Comparison of ENCODE assay signal across 36 cellular contexts in genomic region chr10:100248820-100249219, GRCh38.
"Had no signal": no experiment of that assay in that cellular context is flagged by ENCODE, and none has a peak within 500 bp of the region (broad histone marks: within the 10 kb centered on the region; RNA-seq: fewer than 3 reads in every experiment).

No MANE protein-coding gene starts in this region.

- H3K9me3 Mint-ChIP-seq: activated B cell treated with CpG ODN at 0.5 μM for 24 hours; activated CD8-positive, alpha-beta T cell treated with anti-CD3 and anti-CD28 coated beads for 36 hours; activated naive CD4-positive, alpha-beta T cell treated with anti-CD3 and anti-CD28 coated beads for 36 hours; activated naive CD4-positive, alpha-beta T cell treated with anti-CD3 and anti-CD28 coated beads, Interleukin-2, amount 50 U/mL, for 24 hours; activated naive CD8-positive, alpha-beta T cell treated with anti-CD3 and anti-CD28 coated beads for 36 hours; activated naive CD8-positive, alpha-beta T cell treated with anti-CD3 and anti-CD28 coated beads, Interleukin-2, amount 50 U/mL, for 24 hours; activated T-helper 1 cell treated with anti-CD3 and anti-CD28 coated beads, Interleukin-12 subunit alpha, Interleukin-12 subunit beta, Interleukin-2, Interleukin-4 antibody, amounts not matched to agents 30 ng/mL and 10 ng/mL and 1 ng/mL, durations not matched to agents 14 hours and 24 hours and 36 hours; activated T-helper 2 cell treated with anti-CD3 and anti-CD28 coated beads, Interferon-gamma antibody, Interleukin-2, Interleukin-4, amounts not matched to agents 10 μg/mL and 5 μg/mL and 100 μg/mL, durations not matched to agents 14 hours and 24 hours and 36 hours; central memory CD8-positive, alpha-beta T cell; effector memory CD8-positive, alpha-beta T cell; T-cell; T-helper 1 cell treated with Interleukin-12 subunit alpha and Interleukin-12 subunit beta and Interleukin-4 antibody, amounts not matched to agents 30 μg/mL and 1 μg/mL, for 36 hours; T-helper 2 cell treated with Interferon-gamma antibody and Interleukin-4, amounts not matched to agents 5 μg/mL and 100 μg/mL, for 36 hours had no signal

- H3K4me1 ChIP-seq: adrenal gland, body of pancreas, foreskin keratinocyte, gastrocnemius medialis had no signal

- ATAC-seq: activated CD4-positive, CD25-positive, alpha-beta regulatory T cell treated with anti-CD3 and anti-CD28 coated beads, Interleukin-2, amount 50 U/mL, for 24 hours; activated CD8-positive, alpha-beta T cell treated with anti-CD3 and anti-CD28 coated beads for 36 hours; activated naive CD8-positive, alpha-beta T cell treated with anti-CD3 and anti-CD28 coated beads, Interleukin-2, amount 50 U/mL, for 24 hours; body of pancreas; effector memory CD8-positive, alpha-beta T cell; foreskin keratinocyte; gastrocnemius medialis; T-cell had no signal

- H3K27me3 Mint-ChIP-seq: activated B cell treated with CpG ODN at 0.5 μM for 24 hours; activated CD8-positive, alpha-beta T cell treated with anti-CD3 and anti-CD28 coated beads for 36 hours; activated naive CD4-positive, alpha-beta T cell treated with anti-CD3 and anti-CD28 coated beads, Interleukin-2, amount 50 U/mL, for 24 hours; activated naive CD8-positive, alpha-beta T cell treated with anti-CD3 and anti-CD28 coated beads for 36 hours; activated naive CD8-positive, alpha-beta T cell treated with anti-CD3 and anti-CD28 coated beads, Interleukin-2, amount 50 U/mL, for 24 hours; central memory CD8-positive, alpha-beta T cell; effector memory CD8-positive, alpha-beta T cell; T-cell had no signal

- H3K9me3 ChIP-seq: adrenal gland, body of pancreas, esophagus muscularis mucosa, gastrocnemius medialis had no signal

- H3K27ac ChIP-seq: adrenal gland, body of pancreas, esophagus muscularis mucosa, foreskin keratinocyte, gastrocnemius medialis, WERI-Rb-1 had no signal

- H3K4me3 Mint-ChIP-seq: activated B cell treated with CpG ODN at 0.5 μM for 24 hours; activated CD8-positive, alpha-beta T cell treated with anti-CD3 and anti-CD28 coated beads for 36 hours; activated naive CD4-positive, alpha-beta T cell treated with anti-CD3 and anti-CD28 coated beads for 36 hours; activated naive CD4-positive, alpha-beta T cell treated with anti-CD3 and anti-CD28 coated beads, Interleukin-2, amount 50 U/mL, for 24 hours; activated naive CD8-positive, alpha-beta T cell treated with anti-CD3 and anti-CD28 coated beads for 36 hours; activated naive CD8-positive, alpha-beta T cell treated with anti-CD3 and anti-CD28 coated beads, Interleukin-2, amount 50 U/mL, for 24 hours; activated T-helper 1 cell treated with anti-CD3 and anti-CD28 coated beads, Interleukin-12 subunit alpha, Interleukin-12 subunit beta, Interleukin-2, Interleukin-4 antibody, amounts not matched to agents 30 ng/mL and 10 ng/mL and 1 ng/mL, durations not matched to agents 14 hours and 24 hours and 36 hours; central memory CD8-positive, alpha-beta T cell; effector memory CD8-positive, alpha-beta T cell; T-cell; T-helper 1 cell treated with Interleukin-12 subunit alpha and Interleukin-12 subunit beta and Interleukin-4 antibody, amounts not matched to agents 30 μg/mL and 1 μg/mL, for 36 hours; T-helper 2 cell treated with Interferon-gamma antibody and Interleukin-4, amounts not matched to agents 5 μg/mL and 100 μg/mL, for 36 hours had no signal

- H3K27me3 ChIP-seq: adrenal gland, body of pancreas, esophagus muscularis mucosa, foreskin keratinocyte, gastrocnemius medialis had no signal

- DNase-seq: activated B cell treated with CpG ODN at 0.5 μM for 24 hours; activated CD4-positive, alpha-beta T cell treated with anti-CD3 and anti-CD28 coated beads for 48 hours; activated CD4-positive, alpha-beta T cell treated with anti-CD3 and anti-CD28 coated beads, Interleukin-2, amount 50 U/mL, for 1 hour; activated CD4-positive, alpha-beta T cell treated with anti-CD3 and anti-CD28 coated beads, Interleukin-2, amount 50 U/mL, for 48 hours; activated CD8-positive, alpha-beta memory T cell treated with anti-CD3 and anti-CD28 coated beads for 24 hours; activated CD8-positive, alpha-beta T cell treated with anti-CD3 and anti-CD28 coated beads for 36 hours; activated effector memory CD4-positive, alpha-beta T cell treated with anti-CD3 and anti-CD28 coated beads, Interleukin-2, amount 50 U/mL, for 16 hours; activated naive CD4-positive, alpha-beta T cell treated with anti-CD3 and anti-CD28 coated beads for 36 hours; activated naive CD8-positive, alpha-beta T cell treated with anti-CD3 and anti-CD28 coated beads for 36 hours; activated naive CD8-positive, alpha-beta T cell treated with anti-CD3 and anti-CD28 coated beads, Interleukin-2, amount 50 U/mL, for 24 hours; activated T-cell treated with anti-CD3 and anti-CD28 coated beads, Interleukin-2, amount 50 U/mL, for 1 hour; activated T-cell treated with anti-CD3 and anti-CD28 coated beads, Interleukin-2, amount 50 U/mL, for 48 hours; adrenal gland; amygdala; aorta; body of pancreas; cortex of kidney; dermis blood vessel endothelial cell; effector CD4-positive, alpha-beta T cell; effector memory CD8-positive, alpha-beta T cell; erythroblast; foreskin keratinocyte; gastrocnemius medialis; glutamatergic neuron; SW 1271; T-cell; T1000; WERI-Rb-1 had no signal

- H3K27ac Mint-ChIP-seq: activated B cell treated with CpG ODN at 0.5 μM for 24 hours; activated CD8-positive, alpha-beta T cell treated with anti-CD3 and anti-CD28 coated beads for 36 hours; activated naive CD4-positive, alpha-beta T cell treated with anti-CD3 and anti-CD28 coated beads for 36 hours; activated naive CD4-positive, alpha-beta T cell treated with anti-CD3 and anti-CD28 coated beads, Interleukin-2, amount 50 U/mL, for 24 hours; activated naive CD8-positive, alpha-beta T cell treated with anti-CD3 and anti-CD28 coated beads for 36 hours; activated naive CD8-positive, alpha-beta T cell treated with anti-CD3 and anti-CD28 coated beads, Interleukin-2, amount 50 U/mL, for 24 hours; activated T-helper 1 cell treated with anti-CD3 and anti-CD28 coated beads, Interleukin-12 subunit alpha, Interleukin-12 subunit beta, Interleukin-2, Interleukin-4 antibody, amounts not matched to agents 30 ng/mL and 10 ng/mL and 1 ng/mL, durations not matched to agents 14 hours and 24 hours and 36 hours; activated T-helper 2 cell treated with anti-CD3 and anti-CD28 coated beads, Interferon-gamma antibody, Interleukin-2, Interleukin-4, amounts not matched to agents 10 μg/mL and 5 μg/mL and 100 μg/mL, durations not matched to agents 14 hours and 24 hours and 36 hours; T-cell; T-helper 1 cell treated with Interleukin-12 subunit alpha and Interleukin-12 subunit beta and Interleukin-4 antibody, amounts not matched to agents 30 μg/mL and 1 μg/mL, for 36 hours; T-helper 2 cell treated with Interferon-gamma antibody and Interleukin-4, amounts not matched to agents 5 μg/mL and 100 μg/mL, for 36 hours had no signal

- H3K4me1 Mint-ChIP-seq: activated B cell treated with CpG ODN at 0.5 μM for 24 hours; activated naive CD4-positive, alpha-beta T cell treated with anti-CD3 and anti-CD28 coated beads, Interleukin-2, amount 50 U/mL, for 24 hours; activated naive CD8-positive, alpha-beta T cell treated with anti-CD3 and anti-CD28 coated beads for 36 hours; activated naive CD8-positive, alpha-beta T cell treated with anti-CD3 and anti-CD28 coated beads, Interleukin-2, amount 50 U/mL, for 24 hours; central memory CD8-positive, alpha-beta T cell; T-cell had no signal

- H3K4me3 ChIP-seq: adrenal gland, body of pancreas, esophagus muscularis mucosa, gastrocnemius medialis had no signal
